Comparison of ENCODE assay signal across 9 cellular contexts in genomic region chr17:6713130-6713917, GRCh38. TPM values are rescaled to one million over a fixed set of nuclear protein-coding genes. Genes with fewer than 3 reads are reported as not detected.
DNase-seq lines count a peak whose midpoint lies in the region; ATAC-seq lines count a peak whose summit lies in the region.
"Had no signal": no experiment of that assay in that cellular context is flagged by ENCODE, and none has a peak within 500 bp of the region (broad histone marks: within the 10 kb centered on the region; RNA-seq: fewer than 3 reads in every experiment).

Gene SLC13A5, minus strand, starts transcription at chr17:6713369. Its CDS starts 36 bp downstream, at chr17:6713333.

- intact Hi-C loops in dendritic cell treated with granulocyte-macrophage colony-stimulating factor and Interleukin-4, amounts not matched to agents 40 ng/mL and 50 ng/mL, for 4 days (cut with micrococcal nuclease) = no loop called here

- ATAC-seq in HG03108 (IDR thresholded peaks at IDR 0.05; ENCODE audit: unreplicated experiment) (no peak), GM19467 (IDR thresholded peaks at IDR 0.05; ENCODE audit: unreplicated experiment) (no peak)

- H3K4me1 Mint-ChIP-seq in dendritic cell treated with granulocyte-macrophage colony-stimulating factor and Interleukin-4, amounts not matched to agents 40 ng/mL and 50 ng/mL, for 4 days (ENCODE audit: low read depth) = peaks cover 34% of the 10 kb centered on the region

- H3K4me3 Mint-ChIP-seq in dendritic cell treated with granulocyte-macrophage colony-stimulating factor and Interleukin-4, amounts not matched to agents 40 ng/mL and 50 ng/mL, for 4 days = peak within 1 kb of the TSS; percentile 67

- DNase-seq in EH (ENCODE audit: low read depth) = peak; percentile 30
- peak; percentile 21 for DNase-seq in NCI-H1105 (lab: John Stamatoyannopoulos, UW)
- peak; percentile 12 to 35 for DNase-seq in lung microvascular endothelial cell (ENCODE audit: low read depth in 2 of 2)
- no peak for DNase-seq in activated CD4-positive, CD25-positive, alpha-beta regulatory T cell (lab: John Stamatoyannopoulos, UW)
- DNase-seq in NCI-H2081 (lab: John Stamatoyannopoulos, UW) = no peak

- peaks cover 52% of the 10 kb centered on the region for H3K27me3 Mint-ChIP-seq in dendritic cell treated with granulocyte-macrophage colony-stimulating factor and Interleukin-4, amounts not matched to agents 40 ng/mL and 50 ng/mL, for 4 days

- no peak within 1 kb of the TSS for H3K27ac Mint-ChIP-seq in dendritic cell treated with granulocyte-macrophage colony-stimulating factor and Interleukin-4, amounts not matched to agents 40 ng/mL and 50 ng/mL, for 4 days

- H3K9me3 Mint-ChIP-seq in dendritic cell treated with granulocyte-macrophage colony-stimulating factor and Interleukin-4, amounts not matched to agents 40 ng/mL and 50 ng/mL, for 4 days = no peaks in the 10 kb centered on the region

- H3K36me3 Mint-ChIP-seq in dendritic cell treated with granulocyte-macrophage colony-stimulating factor and Interleukin-4, amounts not matched to agents 40 ng/mL and 50 ng/mL, for 4 days (ENCODE audit: low read depth) = no peaks in the 10 kb centered on the region

RNA-seq across cellular contexts. Expression of gene SLC13A5, which starts in this region (rescaled TPM):
- 0.20 and 0.22 TPM in 2 replicates for total RNA-seq in lung microvascular endothelial cell
- total RNA-seq: pulmonary artery endothelial cell had no signal

Comparison
In these comparisons a context has a peak if more than half of its experiments do, and no peak if none do; other contexts are left out.
1. Peak in DNase-seq in lung microvascular endothelial cell; RNA of the gene not detected or under 1 TPM.
2. DNase-seq: peak in EH (single experiment) and NCI-H1105 (single experiment); none in activated CD4-positive, CD25-positive, alpha-beta regulatory T cell (0 of 4) and NCI-H2081 (0 of 2).